ENCODE assay signal across 1 cellular context in genomic region chr2:239267411-239267941, GRCh38.
TF ChIP-seq lines count a peak whose summit lies in the region.

No MANE protein-coding gene starts in this region.

TF ChIP-seq in GM12878, 131 proteins besides CTCF, POLR2A, EP300 and RAD21 (continued from another document and continues in another):
- peak; percentile 51; the same call in 1 of the 2 replicates for TF ChIP-seq NBN (IDR thresholded peaks at IDR 0.05)
- TF ChIP-seq MXI1 (IDR thresholded peaks at IDR 0.05; ENCODE audit: low read depth, low read length) = no peak
- no peak for TF ChIP-seq YBX1 (IDR thresholded peaks at IDR 0.05)
- peak; percentile 58; the same call in 1 of the 2 replicates for TF ChIP-seq DPF2 (IDR thresholded peaks at IDR 0.05)
- TF ChIP-seq, protein P1, sequence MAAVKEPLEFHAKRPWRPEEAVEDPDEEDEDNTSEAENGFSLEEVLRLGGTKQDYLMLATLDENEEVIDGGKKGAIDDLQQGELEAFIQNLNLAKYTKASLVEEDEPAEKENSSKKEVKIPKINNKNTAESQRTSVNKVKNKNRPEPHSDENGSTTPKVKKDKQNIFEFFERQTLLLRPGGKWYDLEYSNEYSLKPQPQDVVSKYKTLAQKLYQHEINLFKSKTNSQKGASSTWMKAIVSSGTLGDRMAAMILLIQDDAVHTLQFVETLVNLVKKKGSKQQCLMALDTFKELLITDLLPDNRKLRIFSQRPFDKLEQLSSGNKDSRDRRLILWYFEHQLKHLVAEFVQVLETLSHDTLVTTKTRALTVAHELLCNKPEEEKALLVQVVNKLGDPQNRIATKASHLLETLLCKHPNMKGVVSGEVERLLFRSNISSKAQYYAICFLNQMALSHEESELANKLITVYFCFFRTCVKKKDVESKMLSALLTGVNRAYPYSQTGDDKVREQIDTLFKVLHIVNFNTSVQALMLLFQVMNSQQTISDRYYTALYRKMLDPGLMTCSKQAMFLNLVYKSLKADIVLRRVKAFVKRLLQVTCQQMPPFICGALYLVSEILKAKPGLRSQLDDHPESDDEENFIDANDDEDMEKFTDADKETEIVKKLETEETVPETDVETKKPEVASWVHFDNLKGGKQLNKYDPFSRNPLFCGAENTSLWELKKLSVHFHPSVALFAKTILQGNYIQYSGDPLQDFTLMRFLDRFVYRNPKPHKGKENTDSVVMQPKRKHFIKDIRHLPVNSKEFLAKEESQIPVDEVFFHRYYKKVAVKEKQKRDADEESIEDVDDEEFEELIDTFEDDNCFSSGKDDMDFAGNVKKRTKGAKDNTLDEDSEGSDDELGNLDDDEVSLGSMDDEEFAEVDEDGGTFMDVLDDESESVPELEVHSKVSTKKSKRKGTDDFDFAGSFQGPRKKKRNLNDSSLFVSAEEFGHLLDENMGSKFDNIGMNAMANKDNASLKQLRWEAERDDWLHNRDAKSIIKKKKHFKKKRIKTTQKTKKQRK (IDR thresholded peaks at IDR 0.05; ENCODE audit: low read depth, low read length) = no peak
- TF ChIP-seq SP1 (IDR thresholded peaks at IDR 0.05; ENCODE audit: low read depth, low read length) = peak; percentile 29
- TF ChIP-seq ZNF274 (IDR thresholded peaks at IDR 0.05; ENCODE audit: insufficient read depth, insufficient read length) = no peak
- no peak for TF ChIP-seq SUPT20H (IDR thresholded peaks at IDR 0.05; ENCODE audit: borderline replicate concordance, control insufficient read depth, low read depth, low read length)
- no peak for TF ChIP-seq SRF (IDR thresholded peaks at IDR 0.05; ENCODE audit: low read depth in 2 of 2, low read length in 2 of 2)
- TF ChIP-seq BCL11A (IDR thresholded peaks at IDR 0.05; ENCODE audit: low read depth, low read length) = peak; percentile 56
- TF ChIP-seq PAX5 (IDR thresholded peaks at IDR 0.05; ENCODE audit: borderline replicate concordance, low read depth, low read length) = peak; percentile 60; the same call in 1 of the 2 replicates
- peak in 1 of 2 experiments; percentile 59; a peak in 1 of 3 replicates for TF ChIP-seq EGR1 (IDR thresholded peaks at IDR 0.05; ENCODE audit: borderline replicate concordance in 1 of 2, low read depth in 2 of 2, low read length in 2 of 2)
- no peak for TF ChIP-seq KDM1A (IDR thresholded peaks at IDR 0.05; ENCODE audit: borderline replicate concordance)
- TF ChIP-seq PRDM15 (CRISPR knock-in tag; IDR thresholded peaks at IDR 0.05) = no peak
- TF ChIP-seq STAT1 (conservative IDR thresholded peaks at IDR 0.05) = no peak
- TF ChIP-seq GABPA (IDR thresholded peaks at IDR 0.05; ENCODE audit: low read depth) = no peak
- TF ChIP-seq BACH1 (IDR thresholded peaks at IDR 0.05; ENCODE audit: borderline replicate concordance) = no peak
- TF ChIP-seq HDAC2 (IDR thresholded peaks at IDR 0.05) = no peak
- no peak for TF ChIP-seq RFX5 (IDR thresholded peaks at IDR 0.05; ENCODE audit: low read depth, low read length)
- TF ChIP-seq YY1 (IDR thresholded peaks at IDR 0.05; ENCODE audit: low read depth, low read length) = peak; percentile 40; the same call in 1 of the 2 replicates
- TF ChIP-seq EZH2 (IDR thresholded peaks at IDR 0.05; ENCODE audit: borderline replicate concordance, control insufficient read depth, low read depth, low read length) = no peak
- peak; percentile 86 for TF ChIP-seq IKZF1 (conservative IDR thresholded peaks at IDR 0.05)
- TF ChIP-seq NFIC (IDR thresholded peaks at IDR 0.05; ENCODE audit: low read depth, low read length) = no peak
- TF ChIP-seq BHLHE40 (IDR thresholded peaks at IDR 0.05; ENCODE audit: borderline replicate concordance in 1 of 2, low read depth in 2 of 2, low read length in 1 of 2) = peak; percentile 59 to 63; a peak in 3 of 4 replicates
- TF ChIP-seq ATF2 (IDR thresholded peaks at IDR 0.05; ENCODE audit: low read length) = no peak
- TF ChIP-seq HDGF (IDR thresholded peaks at IDR 0.05) = no peak
- TF ChIP-seq HDAC6 (IDR thresholded peaks at IDR 0.05; ENCODE audit: unreplicated experiment) = no peak
- TF ChIP-seq ZNF207 (IDR thresholded peaks at IDR 0.05; ENCODE audit: borderline replicate concordance) = no peak
- no peak for TF ChIP-seq RAD51 (IDR thresholded peaks at IDR 0.05)
- TF ChIP-seq CBX5 (IDR thresholded peaks at IDR 0.05; ENCODE audit: low read depth) = no peak
- TF ChIP-seq CREM (IDR thresholded peaks at IDR 0.05; ENCODE audit: low read depth) = 0 out of 2 replicates have a peak, but pooled peaks have one; percentile 18
- TF ChIP-seq KAT2A (conservative IDR thresholded peaks at IDR 0.05; ENCODE audit: control insufficient read depth, low read depth, low read length) = no peak
- no peak for TF ChIP-seq NR2C1 (IDR thresholded peaks at IDR 0.05)
- no peak for TF ChIP-seq NR2C2 (IDR thresholded peaks at IDR 0.05; ENCODE audit: borderline replicate concordance, control insufficient read depth, insufficient read length, low read depth)
- TF ChIP-seq SREBF1 (IDR thresholded peaks at IDR 0.05; ENCODE audit: low read length) = no peak
- TF ChIP-seq, protein P2, sequence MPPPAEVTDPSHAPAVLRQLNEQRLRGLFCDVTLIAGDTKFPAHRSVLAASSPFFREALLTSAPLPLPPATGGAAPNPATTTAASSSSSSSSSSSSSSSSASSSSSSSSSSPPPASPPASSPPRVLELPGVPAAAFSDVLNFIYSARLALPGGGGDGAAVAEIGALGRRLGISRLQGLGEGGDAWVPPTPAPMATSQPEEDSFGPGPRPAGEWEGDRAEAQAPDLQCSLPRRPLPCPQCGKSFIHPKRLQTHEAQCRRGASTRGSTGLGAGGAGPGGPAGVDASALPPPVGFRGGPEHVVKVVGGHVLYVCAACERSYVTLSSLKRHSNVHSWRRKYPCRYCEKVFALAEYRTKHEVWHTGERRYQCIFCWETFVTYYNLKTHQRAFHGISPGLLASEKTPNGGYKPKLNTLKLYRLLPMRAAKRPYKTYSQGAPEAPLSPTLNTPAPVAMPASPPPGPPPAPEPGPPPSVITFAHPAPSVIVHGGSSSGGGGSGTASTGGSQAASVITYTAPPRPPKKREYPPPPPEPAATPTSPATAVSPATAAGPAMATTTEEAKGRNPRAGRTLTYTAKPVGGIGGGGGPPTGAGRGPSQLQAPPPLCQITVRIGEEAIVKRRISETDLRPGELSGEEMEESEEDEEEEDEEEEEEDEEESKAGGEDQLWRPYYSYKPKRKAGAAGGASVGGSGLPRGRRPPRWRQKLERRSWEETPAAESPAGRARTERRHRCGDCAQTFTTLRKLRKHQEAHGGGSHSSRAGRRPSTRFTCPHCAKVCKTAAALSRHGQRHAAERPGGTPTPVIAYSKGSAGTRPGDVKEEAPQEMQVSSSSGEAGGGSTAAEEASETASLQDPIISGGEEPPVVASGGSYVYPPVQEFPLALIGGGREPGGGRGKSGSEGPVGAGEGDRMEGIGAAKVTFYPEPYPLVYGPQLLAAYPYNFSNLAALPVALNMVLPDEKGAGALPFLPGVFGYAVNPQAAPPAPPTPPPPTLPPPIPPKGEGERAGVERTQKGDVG (CRISPR knock-in tag; IDR thresholded peaks at IDR 0.05) = no peak
- TF ChIP-seq TCF7 (IDR thresholded peaks at IDR 0.05; ENCODE audit: borderline replicate concordance) = no peak
- TF ChIP-seq RB1 (IDR thresholded peaks at IDR 0.05; ENCODE audit: borderline replicate concordance) = no peak
- TF ChIP-seq MEF2B (IDR thresholded peaks at IDR 0.05; ENCODE audit: partially characterized antibody, poor library complexity, severe bottlenecking) = no peak
- no peak for TF ChIP-seq FOS (IDR thresholded peaks at IDR 0.05; ENCODE audit: borderline replicate concordance, extremely low read depth, insufficient read length)
- no peak for TF ChIP-seq MEF2A (IDR thresholded peaks at IDR 0.05; ENCODE audit: insufficient read depth, low read depth, low read length)
- peak; percentile 47; the same call in 1 of the 2 replicates for TF ChIP-seq CREB1 (IDR thresholded peaks at IDR 0.05; ENCODE audit: low read depth)
- TF ChIP-seq BCLAF1 (IDR thresholded peaks at IDR 0.05) = no peak
- peak; percentile 62; the same call in 1 of the 2 replicates for TF ChIP-seq SMC3 (IDR thresholded peaks at IDR 0.05; ENCODE audit: borderline replicate concordance, low read length)
- no peak for TF ChIP-seq CUX1 (IDR thresholded peaks at IDR 0.05; ENCODE audit: insufficient replicate concordance, low read depth, low read length)
- no peak for TF ChIP-seq RCOR1 (conservative IDR thresholded peaks at IDR 0.05; ENCODE audit: low read depth, low read length)
- TF ChIP-seq CBX3 (IDR thresholded peaks at IDR 0.05; ENCODE audit: borderline replicate concordance, low read depth) = no peak
- TF ChIP-seq ZNF384 (IDR thresholded peaks at IDR 0.05; ENCODE audit: borderline replicate concordance, low read depth, low read length) = no peak
